In genomic region chr16:23027386-23027785, GRCh38 we compare ENCODE assay signal across 13 cellular contexts.
"Had no signal": no experiment of that assay in that cellular context is flagged by ENCODE, and none has a peak within 500 bp of the region (broad histone marks: within the 10 kb centered on the region; RNA-seq: fewer than 3 reads in every experiment).

No MANE protein-coding gene starts in this region.

- DNase-seq: dorsolateral prefrontal cortex; effector CD8-positive, alpha-beta T cell; hippocampal formation; naive thymus-derived CD8-positive, alpha-beta T cell; psoas muscle; right lobe of liver; spleen; stimulated activated CD4-positive, alpha-beta T cell treated with anti-CD3 and anti-CD28 coated beads, Interleukin-15, amount 100 ng/mL, for 24 hours; stimulated activated CD4-positive, alpha-beta T cell treated with anti-CD3 and anti-CD28 coated beads, Interleukin-1b, Interleukin-23, amount 100 ng/mL, for 48 hours; stimulated activated CD4-positive, alpha-beta T cell treated with anti-CD3 and anti-CD28 coated beads, Interleukin-4, amount 100 ng/mL, for 4 hours; stimulated activated naive B cell treated with anti-CD40 and anti-IgM and Interleukin-4, amounts not matched to agents 10 μg/mL and 1 μg/mL and 100 μg/mL, for 72 hours; stimulated activated naive CD8-positive, alpha-beta T cell treated with anti-CD3 and anti-CD28 coated beads, Interleukin-15, amount 100 ng/mL, for 72 hours; upper lobe of right lung had no signal

- ATAC-seq: naive thymus-derived CD8-positive, alpha-beta T cell; psoas muscle; right lobe of liver; stimulated activated naive B cell treated with anti-CD40 and anti-IgM and Interleukin-4, amounts not matched to agents 10 μg/mL and 1 μg/mL and 100 μg/mL, for 72 hours; stimulated activated naive CD8-positive, alpha-beta T cell treated with anti-CD3 and anti-CD28 coated beads, Interleukin-15, amount 100 ng/mL, for 72 hours; upper lobe of right lung had no signal
